11 cellular contexts compared by ENCODE assay signal in genomic region chr5:68046445-68046844, GRCh38.
DNase-seq lines count a peak whose midpoint lies in the region; ATAC-seq and TF ChIP-seq lines count a peak whose summit lies in the region.
"Had no signal": no experiment of that assay in that cellular context is flagged by ENCODE, and none has a peak within 500 bp of the region (broad histone marks: within the 10 kb centered on the region; RNA-seq: fewer than 3 reads in every experiment).

No MANE protein-coding gene starts in this region.

- intact Hi-C loops in HCT116 (cut with micrococcal nuclease) = no loop called here

- peak; percentile 57; the same call in 1 of the 2 replicates for ATAC-seq in HCT116

- H3K4me3 ChIP-seq in HCT116 (replicated peaks in 1 of 2; ENCODE audit: low read depth in 1 of 2, low read length in 2 of 2) = no peak overlapping the region
- no peak overlapping the region for H3K4me3 ChIP-seq in SK-N-SH (ENCODE audit: low read depth in 2 of 2, low read length in 1 of 2)
- no peak overlapping the region for H3K4me3 ChIP-seq in fibroblast of the aortic adventitia (ENCODE audit: low read depth, low read length)
- no peak overlapping the region for H3K4me3 ChIP-seq in smooth muscle cell
- H3K4me3 ChIP-seq: prostate gland had no signal

- H3K27me3 ChIP-seq in HCT116 (ENCODE audit: insufficient read depth, low read length) (no peaks in the 10 kb centered on the region), SK-N-SH (ENCODE audit: insufficient read depth) (no peaks in the 10 kb centered on the region), smooth muscle cell (ENCODE audit: low read depth) (no peaks in the 10 kb centered on the region)

- H3K9ac ChIP-seq in HCT116 (ENCODE audit: low read length) (no peak overlapping the region), SK-N-SH (peak overlapping the region; percentile 14; the same call in 1 of the 2 replicates), smooth muscle cell (ENCODE audit: low read depth) (no peak overlapping the region)

- TF ChIP-seq RAD21 in HCT116 (IDR thresholded peaks at IDR 0.05; ENCODE audit: low read depth) = no peak
- TF ChIP-seq RAD21 in SK-N-SH (IDR thresholded peaks at IDR 0.05; ENCODE audit: low read length) = no peak

- no peaks in the 10 kb centered on the region for H4K20me1 ChIP-seq in HCT116 (ENCODE audit: insufficient read depth)
- no peaks in the 10 kb centered on the region for H4K20me1 ChIP-seq in SK-N-SH (ENCODE audit: insufficient read depth)
- no peaks in the 10 kb centered on the region for H4K20me1 ChIP-seq in smooth muscle cell (ENCODE audit: low read depth)

- TF ChIP-seq CTCF in HCT116 (IDR thresholded peaks at IDR 0.05 in 2 of 3, conservative IDR thresholded peaks at IDR 0.05 in 1 of 3; ENCODE audit: borderline replicate concordance in 1 of 3, insufficient read depth in 1 of 3, low read depth in 2 of 3, low read length in 2 of 3) (no peak), SK-N-SH (IDR thresholded peaks at IDR 0.05) (no peak), fibroblast of the aortic adventitia (IDR thresholded peaks at IDR 0.05; ENCODE audit: insufficient read depth, low read length) (no peak), smooth muscle cell (IDR thresholded peaks at IDR 0.05; ENCODE audit: borderline replicate concordance, insufficient read depth, poor library complexity, severe bottlenecking) (no peak)

- peaks cover 3 to 6% of the 10 kb centered on the region in 2 experiments; a peak in 2 of 4 replicates for H3K9me3 ChIP-seq in HCT116 (ENCODE audit: control insufficient read depth in 1 of 2, insufficient read depth in 1 of 2, low read depth in 1 of 2, low read length in 2 of 2)
- H3K9me3 ChIP-seq in SK-N-SH = no peaks in the 10 kb centered on the region
- no peaks in the 10 kb centered on the region for H3K9me3 ChIP-seq in smooth muscle cell (replicated peaks; ENCODE audit: low read depth)
- H3K9me3 ChIP-seq: prostate gland had no signal

- DNase-seq in HCT116 (ENCODE audit: low read depth, low spot score) (peak; percentile 24), SK-N-SH (no peak), fibroblast of the aortic adventitia (ENCODE audit: low read depth) (peak; percentile 99), smooth muscle cell (lab: John Stamatoyannopoulos, UW; ENCODE audit: unreplicated experiment) (no peak), DMS79 treated with DMSO at 0.1 percent for 48 hours (lab: John Stamatoyannopoulos, UW) (no peak), NCI-H526 (lab: John Stamatoyannopoulos, UW) (no peak), NCI-H1105 (lab: John Stamatoyannopoulos, UW) (no peak)
- DNase-seq in activated naive CD4-positive, alpha-beta T cell (lab: John Stamatoyannopoulos, UW) = no peak
- DNase-seq: activated B cell treated with CpG ODN at 0.5 μM for 24 hours, NCI-H524 treated with DMSO at 0.1 percent for 48 hours had no signal

- CTCF ChIA-PET in HCT116 (lab: Charles Lee) (no interaction called here), SK-N-SH (lab: Yijun Ruan, JAX) (no interaction called here)

- no peaks in the 10 kb centered on the region for H3K79me2 ChIP-seq in HCT116 (ENCODE audit: insufficient read depth, low read length)
- H3K79me2 ChIP-seq in SK-N-SH (ENCODE audit: insufficient read depth) = no peaks in the 10 kb centered on the region
- H3K79me2 ChIP-seq in smooth muscle cell (ENCODE audit: low read depth) = no peaks in the 10 kb centered on the region

- POLR2A ChIA-PET in HCT116 (lab: Charles Lee) (no interaction called here), SK-N-SH (lab: Yijun Ruan, JAX) (no interaction called here)

- H2AFZ ChIP-seq in HCT116 (ENCODE audit: low read depth, low read length, poor library complexity, severe bottlenecking) = no peak overlapping the region
- H2AFZ ChIP-seq in SK-N-SH (ENCODE audit: low read depth) = peak overlapping the region; percentile 82; the same call in 1 of the 2 replicates
- no peak overlapping the region for H2AFZ ChIP-seq in smooth muscle cell (ENCODE audit: low read depth)

- BruUV-seq in HCT116 (replicated peaks; lab: Mats Ljungman, UMichigan) = no TSS peak

- no peak for TF ChIP-seq POLR2A in HCT116 (IDR thresholded peaks at IDR 0.05; ENCODE audit: borderline replicate concordance, extremely low read depth, insufficient read depth, insufficient read length)

- peak overlapping the region; percentile 22; the same call in 1 of the 2 replicates for H3K4me2 ChIP-seq in HCT116 (ENCODE audit: low read length)
- no peak overlapping the region for H3K4me2 ChIP-seq in SK-N-SH
- no peak overlapping the region for H3K4me2 ChIP-seq in smooth muscle cell

- H3K9me2 ChIP-seq in HCT116 (ENCODE audit: insufficient read depth) (no peaks in the 10 kb centered on the region), SK-N-SH (no peaks in the 10 kb centered on the region)

- peaks cover 0 to 6% of the 10 kb centered on the region in 2 experiments; a peak in 2 of 4 replicates for H3K4me1 ChIP-seq in HCT116 (ENCODE audit: control insufficient read depth in 1 of 2, insufficient read depth in 2 of 2, low read length in 2 of 2)
- H3K4me1 ChIP-seq in SK-N-SH (ENCODE audit: control insufficient read depth in 1 of 2, insufficient read depth in 2 of 2, low read depth in 1 of 2, low read length in 1 of 2) = no peaks in the 10 kb centered on the region
- H3K4me1 ChIP-seq in smooth muscle cell (ENCODE audit: low read depth) = no peaks in the 10 kb centered on the region
- H3K4me1 ChIP-seq: prostate gland had no signal

- no peaks in the 10 kb centered on the region for H3K36me3 ChIP-seq in HCT116 (ENCODE audit: control insufficient read depth in 1 of 2, insufficient read depth in 2 of 2, low read length in 2 of 2)
- no peaks in the 10 kb centered on the region for H3K36me3 ChIP-seq in SK-N-SH (replicated peaks in 1 of 2; ENCODE audit: control insufficient read depth in 1 of 2, insufficient read depth in 2 of 2, low read length in 1 of 2)
- H3K36me3 ChIP-seq in smooth muscle cell (ENCODE audit: low read depth) = no peaks in the 10 kb centered on the region
- H3K36me3 ChIP-seq: prostate gland had no signal

- no peak overlapping the region for H3K27ac ChIP-seq in HCT116 (ENCODE audit: low read depth, low read length)
- H3K27ac ChIP-seq in SK-N-SH (ENCODE audit: low read depth in 2 of 2, low read length in 1 of 2) = peak overlapping the region in 1 of 2 experiments; percentile 82; a peak in 2 of 4 replicates
- peak overlapping the region; percentile 47 for H3K27ac ChIP-seq in smooth muscle cell (ENCODE audit: low read depth)
- H3K27ac ChIP-seq: prostate gland had no signal

- RAD21 ChIA-PET in HCT116 (lab: Charles Lee; ENCODE audit: low non-redundant PET in 1 of 2, low total read pairs in 2 of 2, uncharacterized antibody in 2 of 2, unreplicated experiment in 2 of 2) = no interaction called here

- TF ChIP-seq EP300 in SK-N-SH (IDR thresholded peaks at IDR 0.05; ENCODE audit: borderline replicate concordance in 1 of 2, low read depth in 1 of 2, low read length in 1 of 2) = peak; percentile 20 to 89; a peak in 2 of 4 replicates

- H3F3A ChIP-seq in SK-N-SH (replicated peaks; ENCODE audit: insufficient read depth) (peaks cover 9% of the 10 kb centered on the region), smooth muscle cell (ENCODE audit: low read depth) (no peaks in the 10 kb centered on the region)

- 5% methylated on average over 5 of the region's 5 CpGs for WGBS in SK-N-SH (ENCODE audit: low lambda C conversion rate)
- WGBS in smooth muscle cell (ENCODE audit: low lambda C conversion rate) = 33% methylated on average over 5 of the region's 5 CpGs

TF ChIP-seq in HCT116, 20 proteins besides CTCF, POLR2A, EP300 and RAD21:
- TF ChIP-seq ELF1 (IDR thresholded peaks at IDR 0.05; ENCODE audit: borderline replicate concordance, low read depth) (no peak), FOSL1 (IDR thresholded peaks at IDR 0.05; ENCODE audit: low read depth) (peak; percentile 61), TCF7L2 (IDR thresholded peaks at IDR 0.05; ENCODE audit: borderline replicate concordance, extremely low read depth, insufficient read depth, insufficient read length) (no peak), JUND (IDR thresholded peaks at IDR 0.05) (peak; percentile 50), CBX3 (IDR thresholded peaks at IDR 0.05; ENCODE audit: low read depth) (peak; percentile 47; the same call in 1 of the 2 replicates), SP1 (IDR thresholded peaks at IDR 0.05; ENCODE audit: low read depth) (peak; percentile 20; the same call in 1 of the 2 replicates), ATF3 (IDR thresholded peaks at IDR 0.05) (peak; percentile 55), CEBPB (IDR thresholded peaks at IDR 0.05; ENCODE audit: low read depth) (peak; percentile 72), MAX (IDR thresholded peaks at IDR 0.05) (peak; percentile 31; the same call in 1 of the 2 replicates), EZH2 (IDR thresholded peaks at IDR 0.05) (no peak)

TF ChIP-seq in SK-N-SH, 30 proteins besides CTCF, POLR2A, EP300 and RAD21 (continues in another document):
- TF ChIP-seq RCOR1 (IDR thresholded peaks at IDR 0.05; ENCODE audit: low read length) = no peak
- no peak for TF ChIP-seq SMC3 (IDR thresholded peaks at IDR 0.05; ENCODE audit: low read depth, low read length)
- no peak for TF ChIP-seq FOXM1 (IDR thresholded peaks at IDR 0.05; ENCODE audit: low read depth)
- TF ChIP-seq RXRA (IDR thresholded peaks at IDR 0.05; ENCODE audit: borderline replicate concordance, low read depth) = no peak
- peak; percentile 97 for TF ChIP-seq FOSL2 (IDR thresholded peaks at IDR 0.05; ENCODE audit: borderline replicate concordance, low read depth)
- TF ChIP-seq JUND (IDR thresholded peaks at IDR 0.05) = peak; percentile 99
- no peak for TF ChIP-seq CHD2 (IDR thresholded peaks at IDR 0.05; ENCODE audit: low read length, partially characterized antibody)
- TF ChIP-seq SIN3A (IDR thresholded peaks at IDR 0.05; ENCODE audit: borderline replicate concordance, low read depth, low read length) = no peak
- TF ChIP-seq NFIC (IDR thresholded peaks at IDR 0.05; ENCODE audit: borderline replicate concordance) = peak; percentile 81
- no peak for TF ChIP-seq RFX5 (IDR thresholded peaks at IDR 0.05; ENCODE audit: low read length)
- TF ChIP-seq IRF3 (IDR thresholded peaks at IDR 0.05; ENCODE audit: low read depth, low read length) = no peak
- peak; percentile 81 for TF ChIP-seq MAX (IDR thresholded peaks at IDR 0.05; ENCODE audit: low read depth)
- no peak for TF ChIP-seq FOXJ3 (CRISPR knock-in tag; IDR thresholded peaks at IDR 0.05)
- no peak for TF ChIP-seq GATA2 (CRISPR knock-in tag; IDR thresholded peaks at IDR 0.05)

Comparison
In these comparisons a context has a peak if more than half of its experiments do, and no peak if none do; other contexts are left out.
1. DNase-seq: peak in HCT116 (single experiment) and fibroblast of the aortic adventitia (single experiment); none in SK-N-SH (single experiment), smooth muscle cell (single experiment), activated naive CD4-positive, alpha-beta T cell (0 of 4), DMS79 treated with DMSO at 0.1 percent for 48 hours (single experiment), NCI-H526 (0 of 2) and NCI-H1105 (single experiment).
2. Of the 11 proteins assayed by ChIP-seq in both SK-N-SH and HCT116: peak only in SK-N-SH: POLR2AphosphoS5, YY1 and ZBTB33; only in HCT116: none; in both: JUND and MAX; in neither: 6.